Comparison of ENCODE assay signal across 8 cellular contexts in the genomic region with DNA sequence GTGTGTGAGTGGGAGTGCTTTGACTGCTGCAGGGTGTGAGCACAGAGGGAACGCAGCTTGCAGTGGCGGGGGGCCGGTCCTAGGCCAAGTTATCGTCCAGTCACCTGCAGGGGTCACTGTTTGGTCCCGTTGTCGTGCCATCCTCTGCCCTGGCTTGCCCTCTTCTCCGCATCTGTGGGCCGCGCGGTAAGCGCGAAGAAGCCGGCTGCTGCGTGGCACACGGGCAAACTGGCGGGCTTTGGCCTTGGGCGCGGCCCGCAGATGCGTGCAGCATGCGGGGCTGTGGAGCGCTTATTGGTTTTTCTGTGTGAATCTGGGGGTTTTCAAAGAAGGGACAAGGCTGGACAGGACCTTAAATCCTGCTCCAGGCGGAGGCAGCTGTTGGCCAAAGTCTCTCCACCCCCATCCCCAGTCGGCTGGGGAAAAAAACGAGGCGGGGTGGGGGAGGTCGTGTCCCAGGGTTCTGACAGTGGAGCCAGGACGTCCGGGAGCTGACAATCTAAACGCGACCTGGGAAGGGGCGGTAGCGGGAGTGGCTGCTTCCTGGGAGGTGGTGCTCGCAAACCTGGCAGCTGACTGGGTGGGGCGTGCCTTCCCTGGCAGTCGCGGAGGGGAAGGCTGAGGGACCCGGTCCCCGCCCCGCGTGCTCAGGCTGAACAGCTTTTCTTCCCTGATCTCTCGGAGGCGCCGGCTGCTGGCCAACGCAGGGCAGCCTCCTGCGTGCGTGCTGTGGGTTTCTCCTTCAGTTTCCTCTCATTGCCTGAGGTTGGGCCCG. TPM values are rescaled to one million over a fixed set of nuclear protein-coding genes. Genes with fewer than 3 reads are reported as not detected.
DNase-seq lines count a peak whose midpoint lies in the region; ATAC-seq and TF ChIP-seq lines count a peak whose summit lies in the region.

No MANE protein-coding gene starts in this region.

- intact Hi-C loops in esophagus squamous epithelium (cut with DNase I), result no loop called here

- H3K4me3 ChIP-seq in esophagus squamous epithelium, result peak overlapping the region; percentile 29 to 61 (median 42)

- peaks cover 0 to 6% (median 0%) of the 10 kb centered on the region in 3 donors for H3K9me3 ChIP-seq in esophagus squamous epithelium

- H3K27me3 ChIP-seq in esophagus squamous epithelium, result no peaks in the 10 kb centered on the region

- CTCF ChIA-PET in GM10248 (lab: Yijun Ruan, JAX), result interaction anchor here (0.7 to 3.8 kb wide), 2 partner anchors 11 to 30 kb away, joined by 3 to 28 read pairs; no protein-coding TSS in a partner anchor

- POLR2A ChIA-PET in GM10248 (lab: Yijun Ruan, JAX), result no interaction called here

- in situ Hi-C loops in GM13977 (cut with MboI; ENCODE audit: low pct_unique_long_range_greater_than_20kb, low sequenced_read_pairs, unreplicated experiment), result no loop called here

- no peaks in the 10 kb centered on the region for H3K36me3 ChIP-seq in esophagus squamous epithelium

- peak overlapping the region in 2 of 4 donors; percentile 29 to 62 for H3K27ac ChIP-seq in esophagus squamous epithelium

- TF ChIP-seq CTCF in esophagus squamous epithelium (IDR thresholded peaks at IDR 0.05), result no peak
- no peak for TF ChIP-seq CTCF in GM13977 (IDR thresholded peaks at IDR 0.05; ENCODE audit: extremely low read depth, insufficient read depth, missing control alignments)
- TF ChIP-seq CTCF in GM10248 (IDR thresholded peaks at IDR 0.05; ENCODE audit: control extremely low read depth, extremely low read depth, low read depth, missing control alignments), result no peak

- TF ChIP-seq POLR2A in esophagus squamous epithelium (IDR thresholded peaks at IDR 0.05), result peak in 1 of 4 donors; percentile 17

- ATAC-seq in HG02588 (IDR thresholded peaks at IDR 0.05; ENCODE audit: unreplicated experiment), result no peak

- WGBS in esophagus squamous epithelium, 2 donors, result 5% methylated on average over 8 of the region's 48 CpGs; no CpG with 5 or more reads in 1 of the 2 donors

- peak; percentile 81 for DNase-seq in AG08396 (ENCODE audit: low spot score)
- DNase-seq in NCI-H2227 treated with DMSO at 0.1 percent for 48 hours (lab: John Stamatoyannopoulos, UW), result peak; percentile 6
- DNase-seq in esophagus squamous epithelium (lab: John Stamatoyannopoulos, UW), result no peak
- DNase-seq in myocyte (ENCODE audit: low read depth), result peak; percentile 88
- DNase-seq in NCI-H2107 (lab: John Stamatoyannopoulos, UW), result no peak
- no peak for DNase-seq in GM13977 (ENCODE audit: low spot score)
- DNase-seq in GM10248 (ENCODE audit: extremely low spot score), result no peak

- peaks cover 0 to 16% (median 0%) of the 10 kb centered on the region in 3 donors for H3K4me1 ChIP-seq in esophagus squamous epithelium

RNA-seq across cellular contexts. Expression of a gene that starts 39.7 kb away (rescaled TPM):
- total RNA-seq in esophagus squamous epithelium (not detected), myocyte (17.0 and 29.3 TPM in 2 replicates)
- 3.3 TPM for polyA plus RNA-seq in myocyte (2012)

Comparison
In these comparisons a context has a peak if more than half of its experiments do, and no peak if none do; other contexts are left out.
1. DNase-seq: peak in AG08396 (single experiment), NCI-H2227 treated with DMSO at 0.1 percent for 48 hours (single experiment) and myocyte (single experiment); none in esophagus squamous epithelium (single experiment), NCI-H2107 (single experiment), GM13977 (single experiment) and GM10248 (single experiment).
2. RNA of a gene that starts 39.7 kb away (total RNA-seq): 17.0 to 29.3 TPM in myocyte; not detected in esophagus squamous epithelium; every median in the first group is over 10 times any median in the second.